Comparison of ENCODE assay signal across 1 cellular context in the genomic region with DNA sequence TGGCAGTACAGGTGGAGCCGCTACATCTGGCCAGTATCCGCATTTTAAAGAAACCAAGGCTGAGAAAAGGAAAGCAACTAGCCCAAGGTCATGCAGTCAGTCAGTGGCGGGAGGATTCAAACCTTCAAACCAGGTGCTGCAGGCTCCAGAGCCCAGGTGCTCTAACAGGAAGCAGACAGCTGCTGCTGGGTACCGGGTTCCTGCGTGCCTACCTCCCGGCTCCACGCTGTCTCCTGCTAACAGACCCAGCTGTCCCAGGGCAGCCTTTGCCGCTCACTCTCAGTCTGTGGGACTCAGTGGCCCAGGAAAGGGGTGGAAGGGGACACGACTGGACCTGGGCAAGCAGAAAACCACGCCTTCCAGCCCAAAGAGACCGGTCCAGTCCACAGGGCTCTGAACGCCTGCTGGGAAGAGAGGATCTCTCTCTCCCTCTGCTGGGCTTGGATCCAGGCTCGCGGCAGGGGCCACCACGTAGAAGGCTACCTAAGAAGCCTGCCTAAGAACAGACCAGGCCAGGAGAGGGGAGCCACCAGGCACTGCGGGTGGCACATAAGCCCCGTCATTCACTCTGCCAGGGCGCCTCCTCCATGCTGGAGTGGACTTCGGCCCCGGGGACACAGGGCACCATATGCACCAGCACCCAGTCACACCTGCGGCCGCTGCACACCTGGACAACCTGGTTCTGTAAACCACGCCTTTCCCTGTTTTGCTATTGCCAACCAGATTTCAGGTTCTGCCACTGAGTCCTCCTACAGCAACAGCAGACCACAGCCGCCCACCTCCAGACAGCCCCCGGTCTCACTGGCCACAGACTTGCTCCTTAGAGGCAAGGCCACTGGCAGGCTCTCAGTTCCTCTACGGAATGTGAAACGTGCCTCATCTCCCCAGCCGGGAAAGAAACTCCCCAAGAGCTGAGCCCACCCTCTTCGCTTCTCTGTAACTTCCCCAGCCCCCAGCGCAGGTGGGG.
TF ChIP-seq lines count a peak whose summit lies in the region.

No MANE protein-coding gene starts in this region.

TF ChIP-seq in IMR-90, 13 proteins besides CTCF, POLR2A, EP300 and RAD21:
- TF ChIP-seq ELK1 (IDR thresholded peaks at IDR 0.05; ENCODE audit: borderline replicate concordance, low read depth, low read length) (no peak), RCOR1 (IDR thresholded peaks at IDR 0.05; ENCODE audit: insufficient replicate concordance, low read length) (no peak), MXI1 (IDR thresholded peaks at IDR 0.05; ENCODE audit: borderline replicate concordance, low read depth, low read length) (no peak), BHLHE40 (IDR thresholded peaks at IDR 0.05; ENCODE audit: low read depth, low read length) (no peak), MAFK (IDR thresholded peaks at IDR 0.05; ENCODE audit: low read depth, low read length) (no peak), FOS (IDR thresholded peaks at IDR 0.05; ENCODE audit: low read depth, low read length) (no peak), CHD1 (IDR thresholded peaks at IDR 0.05; ENCODE audit: low read depth, low read length) (no peak), SMC3 (IDR thresholded peaks at IDR 0.05; ENCODE audit: low read depth, low read length) (no peak), MAZ (IDR thresholded peaks at IDR 0.05; ENCODE audit: borderline replicate concordance, low read depth, low read length) (no peak), NFE2L2 (IDR thresholded peaks at IDR 0.05; ENCODE audit: low read depth, low read length) (no peak)
- TF ChIP-seq, protein P1, sequence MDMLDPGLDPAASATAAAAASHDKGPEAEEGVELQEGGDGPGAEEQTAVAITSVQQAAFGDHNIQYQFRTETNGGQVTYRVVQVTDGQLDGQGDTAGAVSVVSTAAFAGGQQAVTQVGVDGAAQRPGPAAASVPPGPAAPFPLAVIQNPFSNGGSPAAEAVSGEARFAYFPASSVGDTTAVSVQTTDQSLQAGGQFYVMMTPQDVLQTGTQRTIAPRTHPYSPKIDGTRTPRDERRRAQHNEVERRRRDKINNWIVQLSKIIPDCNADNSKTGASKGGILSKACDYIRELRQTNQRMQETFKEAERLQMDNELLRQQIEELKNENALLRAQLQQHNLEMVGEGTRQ (IDR thresholded peaks at IDR 0.05; ENCODE audit: low read depth, low read length), result no peak
TF ChIP-seq in IMR-90: peak in this region for 0.
